22 cellular contexts compared by ENCODE assay signal in genomic region chr4:37896206-37896605, GRCh38.
"Had no signal": no experiment of that assay in that cellular context is flagged by ENCODE, and none has a peak within 500 bp of the region (broad histone marks: within the 10 kb centered on the region; RNA-seq: fewer than 3 reads in every experiment).

No MANE protein-coding gene starts in this region.

- DNase-seq: activated CD4-positive, alpha-beta T cell treated with anti-CD3 and anti-CD28 coated beads for 4 hours; activated CD8-positive, alpha-beta memory T cell treated with anti-CD3 and anti-CD28 coated beads, Interleukin-2, amount 10 ng/mL, durations not matched to agents 7 days and 5 days; activated effector memory CD4-positive, alpha-beta T cell treated with Interleukin-2 at 50 U/mL for 16 hours; activated naive CD4-positive, alpha-beta T cell; activated T-cell treated with anti-CD3 and anti-CD28 coated beads, Interleukin-2, amount 50 U/mL, for 24 hours; aorta; caudate nucleus; MM.1S; NCI-H1105 treated with DMSO at 0.1 percent for 48 hours; NCI-H146; NCI-H187 treated with DMSO at 0.1 percent for 48 hours; NCI-H2081 treated with DMSO at 0.1 percent for 48 hours; NCI-H446; NCI-H524; PC-3; SHP77 had no signal

- H3K36me3 ChIP-seq: breast epithelium had no signal

- H3K4me3 Mint-ChIP-seq: activated CD8-positive, alpha-beta memory T cell treated with anti-CD3 and anti-CD28 coated beads, Interleukin-2, amount 10 ng/mL, durations not matched to agents 7 days and 5 days; activated naive CD4-positive, alpha-beta T cell treated with anti-CD3 and anti-CD28 coated beads, Interleukin-2, amount 50 U/mL, for 24 hours; activated T-cell treated with anti-CD3 and anti-CD28 coated beads, Interleukin-2, amount 50 U/mL, for 24 hours; activated T-helper 1 cell treated with anti-CD3 and anti-CD28 coated beads, Interleukin-12 subunit alpha, Interleukin-12 subunit beta, Interleukin-2, Interleukin-4 antibody, amounts not matched to agents 30 ng/mL and 10 ng/mL and 1 ng/mL, durations not matched to agents 14 hours and 24 hours and 36 hours; T-helper 1 cell treated with Interleukin-12 subunit alpha and Interleukin-12 subunit beta and Interleukin-4 antibody, amounts not matched to agents 30 μg/mL and 1 μg/mL, for 36 hours had no signal

- H3K27ac Mint-ChIP-seq: activated CD8-positive, alpha-beta memory T cell treated with anti-CD3 and anti-CD28 coated beads, Interleukin-2, amount 10 ng/mL, durations not matched to agents 7 days and 5 days; activated T-cell treated with anti-CD3 and anti-CD28 coated beads, Interleukin-2, amount 50 U/mL, for 24 hours; activated T-helper 1 cell treated with anti-CD3 and anti-CD28 coated beads, Interleukin-12 subunit alpha, Interleukin-12 subunit beta, Interleukin-2, Interleukin-4 antibody, amounts not matched to agents 30 ng/mL and 10 ng/mL and 1 ng/mL, durations not matched to agents 14 hours and 24 hours and 36 hours; T-helper 1 cell treated with Interleukin-12 subunit alpha and Interleukin-12 subunit beta and Interleukin-4 antibody, amounts not matched to agents 30 μg/mL and 1 μg/mL, for 36 hours had no signal

- FAIRE-seq: RCC 7860 had no signal

- H3K27me3 Mint-ChIP-seq: activated CD8-positive, alpha-beta memory T cell treated with anti-CD3 and anti-CD28 coated beads, Interleukin-2, amount 10 ng/mL, durations not matched to agents 7 days and 5 days; activated naive CD4-positive, alpha-beta T cell treated with anti-CD3 and anti-CD28 coated beads, Interleukin-2, amount 50 U/mL, for 24 hours; activated T-cell treated with anti-CD3 and anti-CD28 coated beads, Interleukin-2, amount 50 U/mL, for 24 hours had no signal

- H3K4me3 ChIP-seq: breast epithelium had no signal

- H3K9me3 ChIP-seq: breast epithelium had no signal

- ATAC-seq: activated CD4-positive, CD25-positive, alpha-beta regulatory T cell treated with anti-CD3 and anti-CD28 coated beads, Interleukin-2, amount 50 U/mL, for 24 hours; activated CD8-positive, alpha-beta memory T cell treated with anti-CD3 and anti-CD28 coated beads, Interleukin-2, amount 10 ng/mL, durations not matched to agents 7 days and 5 days; PC-3 had no signal

- H3K9me3 Mint-ChIP-seq: activated naive CD4-positive, alpha-beta T cell treated with anti-CD3 and anti-CD28 coated beads, Interleukin-2, amount 50 U/mL, for 24 hours; activated T-cell treated with anti-CD3 and anti-CD28 coated beads, Interleukin-2, amount 50 U/mL, for 24 hours; activated T-helper 1 cell treated with anti-CD3 and anti-CD28 coated beads, Interleukin-12 subunit alpha, Interleukin-12 subunit beta, Interleukin-2, Interleukin-4 antibody, amounts not matched to agents 30 ng/mL and 10 ng/mL and 1 ng/mL, durations not matched to agents 14 hours and 24 hours and 36 hours; T-helper 1 cell treated with Interleukin-12 subunit alpha and Interleukin-12 subunit beta and Interleukin-4 antibody, amounts not matched to agents 30 μg/mL and 1 μg/mL, for 36 hours had no signal

- H3K4me1 ChIP-seq: breast epithelium had no signal

- H3K27ac ChIP-seq: breast epithelium had no signal

- H3K27me3 ChIP-seq: breast epithelium had no signal
